ENCODE assay signal across 14 cellular contexts in the genomic region with DNA sequence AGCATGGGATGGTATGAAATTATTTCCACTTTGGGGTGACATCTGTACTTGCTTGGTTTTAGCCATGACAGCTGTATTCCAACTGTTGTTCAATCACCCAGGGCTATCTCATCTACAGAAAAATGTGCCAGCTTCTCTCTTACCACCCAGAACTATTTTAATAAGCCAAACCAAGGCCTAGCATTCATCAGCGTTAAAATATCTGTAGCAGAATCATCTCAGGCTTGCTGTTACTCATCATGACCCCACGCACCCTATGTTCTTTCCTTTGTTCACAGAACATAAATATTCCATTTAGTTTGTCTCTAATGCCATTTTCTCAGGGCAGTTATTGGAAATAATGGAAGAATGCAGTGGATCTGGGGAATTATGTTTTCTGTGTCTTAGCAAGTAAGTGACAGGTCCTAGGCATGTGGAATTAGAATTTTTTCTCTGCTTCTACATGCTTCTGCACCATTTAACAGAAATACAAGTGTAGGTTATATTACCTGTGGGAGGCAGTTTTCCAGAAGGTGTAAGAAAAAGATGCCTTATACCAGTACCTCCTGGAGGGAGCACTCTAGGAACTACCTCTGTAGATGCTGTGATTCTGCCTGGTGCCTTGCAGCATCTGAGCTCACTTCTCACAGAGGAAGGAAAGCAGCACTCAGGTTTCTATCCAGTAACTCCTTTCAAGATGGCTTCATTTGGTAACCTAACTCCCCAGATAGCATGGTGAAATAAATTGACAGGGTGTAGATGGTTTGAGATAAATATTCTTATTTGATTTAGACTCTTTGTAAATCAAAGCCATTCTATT. TPM values are rescaled to one million over a fixed set of nuclear protein-coding genes. Genes with fewer than 3 reads are reported as not detected.
DNase-seq lines count a peak whose midpoint lies in the region; ATAC-seq and TF ChIP-seq lines count a peak whose summit lies in the region.
"Had no signal": no experiment of that assay in that cellular context is flagged by ENCODE, and none has a peak within 500 bp of the region (broad histone marks: within the 10 kb centered on the region; RNA-seq: fewer than 3 reads in every experiment).

No MANE protein-coding gene starts in this region.

- no peak for TF ChIP-seq CTCF in fibroblast of lung (conservative IDR thresholded peaks at IDR 0.05 in 1 of 2, IDR thresholded peaks at IDR 0.05 in 1 of 2; ENCODE audit: low read depth in 1 of 2, low read length in 2 of 2)
- TF ChIP-seq CTCF in osteocyte (IDR thresholded peaks at IDR 0.05) = no peak
- TF ChIP-seq CTCF in activated CD8-positive, alpha-beta T cell treated with anti-CD3 and anti-CD28 coated beads for 36 hours (IDR thresholded peaks at IDR 0.05) = no peak

- intact Hi-C loops in activated CD8-positive, alpha-beta T cell treated with anti-CD3 and anti-CD28 coated beads for 36 hours (cut with micrococcal nuclease) = no loop called here

- no peak overlapping the region for H3K4me3 ChIP-seq in fibroblast of lung (replicated peaks in 1 of 4; ENCODE audit: control extremely low read depth in 1 of 4, insufficient read depth in 1 of 4, low read depth in 3 of 4, low read length in 4 of 4)

- CTCF ChIA-PET in activated CD8-positive, alpha-beta T cell treated with anti-CD3 and anti-CD28 coated beads for 36 hours (lab: Charles Lee) = interaction anchor here (0.7 kb wide), 1 partner anchor 19 kb away, joined by 3 read pairs; no protein-coding TSS in a partner anchor

- H3K27ac ChIP-seq in fibroblast of lung (ENCODE audit: insufficient read depth, low read length) = peak overlapping the region; percentile 62
- H3K27ac ChIP-seq: C4-2B had no signal

- no peaks in the 10 kb centered on the region for H3K9me3 ChIP-seq in fibroblast of lung (ENCODE audit: control insufficient read depth, insufficient read depth, low read depth, low read length)

- H3K27me3 Mint-ChIP-seq in osteocyte (ENCODE audit: unreplicated experiment) = no peaks in the 10 kb centered on the region
- H3K27me3 Mint-ChIP-seq in activated CD8-positive, alpha-beta T cell treated with anti-CD3 and anti-CD28 coated beads for 36 hours = peaks cover 3% of the 10 kb centered on the region

- no peak overlapping the region for H3K9ac ChIP-seq in fibroblast of lung (ENCODE audit: insufficient read depth, low read length)

- H3K27ac Mint-ChIP-seq in osteocyte (ENCODE audit: unreplicated experiment) = peak overlapping the region; percentile 91
- H3K27ac Mint-ChIP-seq in activated CD8-positive, alpha-beta T cell treated with anti-CD3 and anti-CD28 coated beads for 36 hours = no peak overlapping the region
- H3K27ac Mint-ChIP-seq: mesothelial cell of epicardium had no signal

- no peaks in the 10 kb centered on the region for H3K36me3 ChIP-seq in fibroblast of lung (ENCODE audit: control insufficient read depth, insufficient read depth, low read length)

- H3K4me3 Mint-ChIP-seq in osteocyte (ENCODE audit: unreplicated experiment) = no peak overlapping the region
- H3K4me3 Mint-ChIP-seq in activated CD8-positive, alpha-beta T cell treated with anti-CD3 and anti-CD28 coated beads for 36 hours = no peak overlapping the region
- H3K4me3 Mint-ChIP-seq: mesothelial cell of epicardium had no signal

- no peaks in the 10 kb centered on the region for H3K9me3 Mint-ChIP-seq in osteocyte (ENCODE audit: unreplicated experiment)
- H3K9me3 Mint-ChIP-seq in activated CD8-positive, alpha-beta T cell treated with anti-CD3 and anti-CD28 coated beads for 36 hours = no peaks in the 10 kb centered on the region

- H3K4me1 Mint-ChIP-seq in osteocyte (ENCODE audit: unreplicated experiment) = peaks cover 62% of the 10 kb centered on the region
- H3K4me1 Mint-ChIP-seq in activated CD8-positive, alpha-beta T cell treated with anti-CD3 and anti-CD28 coated beads for 36 hours (ENCODE audit: low read depth) = no peaks in the 10 kb centered on the region
- H3K4me1 Mint-ChIP-seq: mesothelial cell of epicardium had no signal

- no peak overlapping the region for H3K4me2 ChIP-seq in fibroblast of lung (ENCODE audit: extremely low read depth, insufficient read depth, low read length)

- peaks cover 5% of the 10 kb centered on the region for H3K4me1 ChIP-seq in fibroblast of lung (ENCODE audit: control insufficient read depth, extremely low read depth, insufficient read depth, low read length)

- H3K36me3 Mint-ChIP-seq in osteocyte (ENCODE audit: unreplicated experiment) = no peaks in the 10 kb centered on the region
- H3K36me3 Mint-ChIP-seq in activated CD8-positive, alpha-beta T cell treated with anti-CD3 and anti-CD28 coated beads for 36 hours (ENCODE audit: low read depth) = no peaks in the 10 kb centered on the region
- H3K36me3 Mint-ChIP-seq: mesothelial cell of epicardium had no signal

- no peaks in the 10 kb centered on the region for H4K20me1 ChIP-seq in fibroblast of lung (ENCODE audit: control insufficient read depth, extremely low read depth, insufficient read depth, low read length)

- POLR2A ChIA-PET in activated CD8-positive, alpha-beta T cell treated with anti-CD3 and anti-CD28 coated beads for 36 hours (lab: Charles Lee) = no interaction called here

- no peaks in the 10 kb centered on the region for H3K79me2 ChIP-seq in fibroblast of lung (ENCODE audit: control insufficient read depth, insufficient read depth, low read length)

- ATAC-seq in SK-N-SH treated with all-trans-retinoic acid at 6 μM for 48 hours = peak; percentile 79
- ATAC-seq in GM21367 (IDR thresholded peaks at IDR 0.05; ENCODE audit: unreplicated experiment) = no peak
- ATAC-seq in GM19452 (IDR thresholded peaks at IDR 0.05; ENCODE audit: unreplicated experiment) = no peak
- ATAC-seq in activated CD8-positive, alpha-beta T cell treated with anti-CD3 and anti-CD28 coated beads for 36 hours = no peak

- DNase-seq in ELR (ENCODE audit: low read depth) = peak; percentile 87
- peak; percentile 87 to 89 for DNase-seq in fibroblast of lung (ENCODE audit: low read depth in 2 of 2)
- no peak for DNase-seq in osteocyte (ENCODE audit: extremely low spot score, unreplicated experiment)
- DNase-seq in GOT3 (lab: John Stamatoyannopoulos, UW) = no peak
- DNase-seq in activated CD8-positive, alpha-beta T cell treated with anti-CD3 and anti-CD28 coated beads for 36 hours = no peak
- DNase-seq: activated CD8-positive, alpha-beta memory T cell treated with anti-CD3 and anti-CD28 coated beads for 24 hours; activated naive CD4-positive, alpha-beta T cell treated with anti-CD3 and anti-CD28 coated beads, Interleukin-2, amount 50 U/mL, for 16 hours; NCI-H446 treated with DMSO at 0.1 percent for 48 hours; T1000 had no signal

- no peaks in the 10 kb centered on the region for H3K27me3 ChIP-seq in fibroblast of lung (ENCODE audit: control insufficient read depth, insufficient read depth, low read length)

- H2AFZ ChIP-seq in fibroblast of lung (ENCODE audit: low read length) = no peak overlapping the region

TF ChIP-seq in SK-N-SH treated with all-trans-retinoic acid at 6 μM for 48 hours, 23 proteins besides CTCF, POLR2A, EP300 and RAD21 (continues in another document):
- TF ChIP-seq GLIS3 (CRISPR knock-in tag; IDR thresholded peaks at IDR 0.05) = no peak
- TF ChIP-seq ESRRG (CRISPR knock-in tag; IDR thresholded peaks at IDR 0.05) = no peak
- TF ChIP-seq, protein P1, sequence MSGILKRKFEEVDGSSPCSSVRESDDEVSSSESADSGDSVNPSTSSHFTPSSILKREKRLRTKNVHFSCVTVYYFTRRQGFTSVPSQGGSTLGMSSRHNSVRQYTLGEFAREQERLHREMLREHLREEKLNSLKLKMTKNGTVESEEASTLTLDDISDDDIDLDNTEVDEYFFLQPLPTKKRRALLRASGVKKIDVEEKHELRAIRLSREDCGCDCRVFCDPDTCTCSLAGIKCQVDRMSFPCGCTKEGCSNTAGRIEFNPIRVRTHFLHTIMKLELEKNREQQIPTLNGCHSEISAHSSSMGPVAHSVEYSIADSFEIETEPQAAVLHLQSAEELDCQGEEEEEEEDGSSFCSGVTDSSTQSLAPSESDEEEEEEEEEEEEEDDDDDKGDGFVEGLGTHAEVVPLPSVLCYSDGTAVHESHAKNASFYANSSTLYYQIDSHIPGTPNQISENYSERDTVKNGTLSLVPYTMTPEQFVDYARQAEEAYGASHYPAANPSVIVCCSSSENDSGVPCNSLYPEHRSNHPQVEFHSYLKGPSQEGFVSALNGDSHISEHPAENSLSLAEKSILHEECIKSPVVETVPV (CRISPR knock-in tag; IDR thresholded peaks at IDR 0.05) = no peak
- TF ChIP-seq ZFP30 (CRISPR knock-in tag; IDR thresholded peaks at IDR 0.05) = no peak
- TF ChIP-seq, protein P2, sequence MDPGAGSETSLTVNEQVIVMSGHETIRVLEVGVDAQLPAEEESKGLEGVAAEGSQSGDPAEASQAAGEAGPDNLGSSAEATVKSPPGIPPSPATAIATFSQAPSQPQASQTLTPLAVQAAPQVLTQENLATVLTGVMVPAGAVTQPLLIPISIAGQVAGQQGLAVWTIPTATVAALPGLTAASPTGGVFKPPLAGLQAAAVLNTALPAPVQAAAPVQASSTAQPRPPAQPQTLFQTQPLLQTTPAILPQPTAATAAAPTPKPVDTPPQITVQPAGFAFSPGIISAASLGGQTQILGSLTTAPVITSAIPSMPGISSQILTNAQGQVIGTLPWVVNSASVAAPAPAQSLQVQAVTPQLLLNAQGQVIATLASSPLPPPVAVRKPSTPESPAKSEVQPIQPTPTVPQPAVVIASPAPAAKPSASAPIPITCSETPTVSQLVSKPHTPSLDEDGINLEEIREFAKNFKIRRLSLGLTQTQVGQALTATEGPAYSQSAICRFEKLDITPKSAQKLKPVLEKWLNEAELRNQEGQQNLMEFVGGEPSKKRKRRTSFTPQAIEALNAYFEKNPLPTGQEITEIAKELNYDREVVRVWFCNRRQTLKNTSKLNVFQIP (CRISPR knock-in tag; IDR thresholded peaks at IDR 0.05; ENCODE audit: borderline replicate concordance, low read depth) = no peak
- no peak for TF ChIP-seq RARB (CRISPR knock-in tag; IDR thresholded peaks at IDR 0.05)
- no peak for TF ChIP-seq BACH2 (CRISPR knock-in tag; IDR thresholded peaks at IDR 0.05; ENCODE audit: borderline replicate concordance)
- no peak for TF ChIP-seq ZNF70 (CRISPR knock-in tag; IDR thresholded peaks at IDR 0.05)
- TF ChIP-seq ZC3H10 (CRISPR knock-in tag; IDR thresholded peaks at IDR 0.05) = 0 out of 2 replicates have a peak, but pooled peaks have one; percentile 8
- peak; percentile 76 for TF ChIP-seq ISL1 (CRISPR knock-in tag; IDR thresholded peaks at IDR 0.05)
- no peak for TF ChIP-seq CSDC2 (CRISPR knock-in tag; IDR thresholded peaks at IDR 0.05)
- TF ChIP-seq TCF4 (CRISPR knock-in tag; IDR thresholded peaks at IDR 0.05; ENCODE audit: borderline replicate concordance) = no peak

RNA-seq across cellular contexts. Expression of a gene that starts 50.1 kb away (rescaled TPM):
- total RNA-seq in fibroblast of lung (0.50 and 0.77 TPM in 2 replicates), osteocyte (0.08 TPM in 2 replicates)
- polyA plus RNA-seq in fibroblast of lung = 0.35 and 0.56 TPM in 2 replicates
- 0.30 and 0.51 TPM in 2 replicates for polyA plus RNA-seq in fibroblast of lung (2012)
- not detected in 2 replicates for polyA minus RNA-seq in fibroblast of lung (ENCODE audit: low replicate concordance)
- under 1 TPM; 0.18 to 0.41 TPM for total RNA-seq in activated CD8-positive, alpha-beta T cell treated with anti-CD3 and anti-CD28 coated beads for 36 hours

Comparison
In these comparisons a context has a peak if more than half of its experiments do, and no peak if none do; other contexts are left out.
1. DNase-seq: peak in ELR (single experiment) and fibroblast of lung (2 of 2); none in osteocyte (single experiment), GOT3 (single experiment) and activated CD8-positive, alpha-beta T cell treated with anti-CD3 and anti-CD28 coated beads for 36 hours (single experiment).